In the genomic region with DNA sequence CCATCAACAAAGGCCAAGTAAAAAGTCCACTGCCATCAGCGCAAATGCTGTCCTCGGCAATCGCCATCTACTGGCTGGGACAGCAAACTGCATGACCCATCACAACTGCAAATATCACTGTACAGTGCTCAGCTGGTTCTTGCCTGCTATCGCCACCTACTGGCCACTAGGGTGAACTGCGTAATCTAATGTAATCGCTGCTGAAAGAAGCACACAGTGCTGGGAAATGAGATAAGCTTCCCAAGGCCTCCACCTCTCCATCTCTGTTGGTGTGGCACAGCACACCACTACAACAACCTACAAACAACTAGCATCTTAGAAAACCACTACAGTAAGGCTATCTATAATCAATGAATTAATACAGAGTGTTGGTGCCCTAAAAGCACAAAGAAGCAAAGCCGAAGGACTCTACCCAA, we compare ENCODE assay signal across 8 cellular contexts.
A peak's percentile ranks its signal among the peaks of the same experiment; 100 is the strongest.
DNase-seq lines count a peak whose midpoint lies in the region; ATAC-seq and TF ChIP-seq lines count a peak whose summit lies in the region.

No MANE protein-coding gene starts in this region.

- H4K20me1 ChIP-seq in Loucy (ENCODE audit: insufficient read depth, low read length, poor library complexity, severe bottlenecking), result no peaks in the 10 kb centered on the region

- H3K9me2 ChIP-seq in Loucy (replicated peaks; ENCODE audit: low read depth, low read length), result no peaks in the 10 kb centered on the region

- no peaks in the 10 kb centered on the region for H3K79me2 ChIP-seq in Loucy (ENCODE audit: insufficient read depth, low read length)

- no peak overlapping the region for H2AFZ ChIP-seq in Loucy (ENCODE audit: low read length)

- H3K9ac ChIP-seq in Loucy (ENCODE audit: low read depth, low read length, poor library complexity, severe bottlenecking), result no peak overlapping the region

- no peaks in the 10 kb centered on the region for H3F3A ChIP-seq in Loucy (ENCODE audit: low read depth)

- intact Hi-C loops in heart left ventricle (cut with DNase I), result loop anchor here in 2 of 10 donors (5.0 to 10.0 kb wide), 2 partner anchors 257 to 355 kb away; a partner anchor contains a TSS

- no peaks in the 10 kb centered on the region for H3K27me3 ChIP-seq in Loucy (ENCODE audit: insufficient read depth, low read length, poor library complexity, severe bottlenecking)
- H3K27me3 ChIP-seq in RWPE2 (ENCODE audit: insufficient read depth, poor library complexity, severe bottlenecking), result no peaks in the 10 kb centered on the region
- peaks cover 0 to 11% (median 0%) of the 10 kb centered on the region in 9 donors for H3K27me3 ChIP-seq in heart left ventricle

- no peaks in the 10 kb centered on the region for H3K9me3 ChIP-seq in Loucy (ENCODE audit: insufficient read depth, low read depth, low read length)
- no peaks in the 10 kb centered on the region for H3K9me3 ChIP-seq in RWPE2 (ENCODE audit: severe bottlenecking)
- peaks cover 0 to 9% (median 0%) of the 10 kb centered on the region in 12 donors for H3K9me3 ChIP-seq in heart left ventricle

- H3K4me2 ChIP-seq in Loucy (ENCODE audit: low read depth, low read length, poor library complexity, severe bottlenecking), result no peak overlapping the region

- H3K4me1 ChIP-seq in Loucy (ENCODE audit: insufficient read depth, low read length, poor library complexity, severe bottlenecking) (no peaks in the 10 kb centered on the region), RWPE2 (ENCODE audit: insufficient read depth, poor library complexity, severe bottlenecking) (no peaks in the 10 kb centered on the region), heart left ventricle (no peaks in the 10 kb centered on the region)

- peak; percentile 52 for ATAC-seq in RWPE2 (ENCODE audit: low read depth)
- ATAC-seq in heart left ventricle, result peak in 3 of 4 donors; percentile 20 to 85 (median 67)

- no peak for TF ChIP-seq POLR2A in heart left ventricle (IDR thresholded peaks at IDR 0.05)

- H3K4me3 ChIP-seq in GM12865 (ENCODE audit: low read depth, low read length), result no peak overlapping the region
- H3K4me3 ChIP-seq in Loucy (ENCODE audit: low read length, poor library complexity, severe bottlenecking), result no peak overlapping the region
- no peak overlapping the region for H3K4me3 ChIP-seq in RWPE2 (ENCODE audit: severe bottlenecking)
- H3K4me3 ChIP-seq in heart left ventricle, result no peak overlapping the region

- peak; percentile 97 for TF ChIP-seq CTCF in GM12865 (IDR thresholded peaks at IDR 0.05; ENCODE audit: insufficient read depth, low read depth, low read length, missing control alignments)
- peak; percentile 88 for TF ChIP-seq CTCF in Loucy (conservative IDR thresholded peaks at IDR 0.05; ENCODE audit: low read length)
- TF ChIP-seq CTCF in RWPE2 (IDR thresholded peaks at IDR 0.05; ENCODE audit: poor library complexity, severe bottlenecking), result peak; percentile 76
- TF ChIP-seq CTCF in heart left ventricle (IDR thresholded peaks at IDR 0.05), result peak; percentile 60 to 96 (median 72)

- WGBS in heart left ventricle, 4 donors, result 18 to 31% (median 23%) methylated on average over 7 of the region's 7 CpGs

- DNase-seq in GM12865 (ENCODE audit: low read depth) (peak; percentile 81), HCEC 1CT (peak; percentile 42), RWPE2 (ENCODE audit: low spot score) (no peak), heart left ventricle (peak; percentile 17 to 52 (median 42)), renal cortical epithelial cell (ENCODE audit: low read depth) (peak; percentile 58), cerebellar nuclear complex (lab: John Stamatoyannopoulos, UW) (no peak)
- peak; percentile 1 to 42 (median 16) for DNase-seq in activated naive CD4-positive, alpha-beta T cell (lab: John Stamatoyannopoulos, UW)

- H3K36me3 ChIP-seq in Loucy (ENCODE audit: insufficient read depth, low read length) (no peaks in the 10 kb centered on the region), RWPE2 (ENCODE audit: low read depth) (no peaks in the 10 kb centered on the region), heart left ventricle (no peaks in the 10 kb centered on the region)

- H3K27ac ChIP-seq in RWPE2 (ENCODE audit: poor library complexity, severe bottlenecking), result no peak overlapping the region
- H3K27ac ChIP-seq in heart left ventricle, result no peak overlapping the region

Comparison
In these comparisons a context has a peak if more than half of its experiments do, and no peak if none do; other contexts are left out.
1. DNase-seq: peak in GM12865 (single experiment), HCEC 1CT (single experiment), activated naive CD4-positive, alpha-beta T cell (4 of 4), heart left ventricle (5 of 5) and renal cortical epithelial cell (single experiment); none in RWPE2 (single experiment) and cerebellar nuclear complex (0 of 2).
2. Peak in every context shown above with its lines, with median percentiles within 50 percentile points of each other: CTCF ChIP-seq.